In genomic region chr15:70234256-70234965, GRCh38 we compare ENCODE assay signal across 10 cellular contexts.
DNase-seq lines count a peak whose midpoint lies in the region; ATAC-seq, FAIRE-seq and TF ChIP-seq lines count a peak whose summit lies in the region.
"Had no signal": no experiment of that assay in that cellular context is flagged by ENCODE, and none has a peak within 500 bp of the region (broad histone marks: within the 10 kb centered on the region; RNA-seq: fewer than 3 reads in every experiment).

No MANE protein-coding gene starts in this region.

- CTCF ChIA-PET in activated CD4-positive, alpha-beta memory T cell treated with anti-CD3 and anti-CD28 coated beads for 36 hours (lab: Charles Lee) = no interaction called here
- CTCF ChIA-PET in activated CD4-positive, alpha-beta memory T cell treated with anti-CD3 and anti-CD28 coated beads, Interleukin-2, amount 10 ng/mL, durations not matched to agents 7 days and 5 days (lab: Charles Lee) = no interaction called here

- ATAC-seq in RWPE2 (ENCODE audit: low read depth) (no peak), GM18498 (IDR thresholded peaks at IDR 0.05; ENCODE audit: unreplicated experiment) (no peak)

- peaks cover 6% of the 10 kb centered on the region for H3K36me3 Mint-ChIP-seq in activated CD4-positive, alpha-beta memory T cell treated with anti-CD3 and anti-CD28 coated beads for 36 hours
- peaks cover 8% of the 10 kb centered on the region for H3K36me3 Mint-ChIP-seq in activated CD4-positive, alpha-beta memory T cell treated with anti-CD3 and anti-CD28 coated beads, Interleukin-2, amount 10 ng/mL, durations not matched to agents 7 days and 5 days (ENCODE audit: low read depth)
- H3K36me3 Mint-ChIP-seq in endodermal cell (ENCODE audit: low read depth) = peaks cover 3% of the 10 kb centered on the region

- H3K4me3 ChIP-seq in RWPE2 (ENCODE audit: severe bottlenecking) (no peak overlapping the region), endodermal cell (ENCODE audit: low read length) (no peak overlapping the region), skeletal muscle cell (ENCODE audit: low read depth, low read length) (no peak overlapping the region), kidney (ENCODE audit: low read length in 2 of 2) (no peak overlapping the region)
- H3K4me3 ChIP-seq: adrenal gland had no signal

- no peaks in the 10 kb centered on the region for H3K27me3 ChIP-seq in RWPE2 (ENCODE audit: insufficient read depth, poor library complexity, severe bottlenecking)
- H3K27me3 ChIP-seq in endodermal cell (ENCODE audit: control insufficient read depth, insufficient read depth, low read length, poor library complexity, severe bottlenecking) = peaks cover 18% of the 10 kb centered on the region
- H3K27me3 ChIP-seq: adrenal gland had no signal

- peaks cover 18% of the 10 kb centered on the region for H3K4me1 ChIP-seq in RWPE2 (ENCODE audit: insufficient read depth, poor library complexity, severe bottlenecking)
- H3K4me1 ChIP-seq in endodermal cell (ENCODE audit: control insufficient read depth, insufficient read depth, low read length) = no peaks in the 10 kb centered on the region
- no peaks in the 10 kb centered on the region for H3K4me1 ChIP-seq in kidney (ENCODE audit: control insufficient read depth in 1 of 2, insufficient read depth in 1 of 2, low read depth in 1 of 2, low read length in 2 of 2)
- H3K4me1 ChIP-seq: adrenal gland had no signal

- H3K27ac ChIP-seq in RWPE2 (ENCODE audit: poor library complexity, severe bottlenecking) = no peak overlapping the region
- no peak overlapping the region for H3K27ac ChIP-seq in endodermal cell (ENCODE audit: low read depth, low read length)
- no peak overlapping the region for H3K27ac ChIP-seq in kidney (ENCODE audit: low read depth in 2 of 2, low read length in 2 of 2)
- H3K27ac ChIP-seq: adrenal gland had no signal

- intact Hi-C loops in activated CD4-positive, alpha-beta memory T cell treated with anti-CD3 and anti-CD28 coated beads for 36 hours (cut with micrococcal nuclease) = no loop called here
- intact Hi-C loops in kidney (cut with DNase I) = no loop called here

- H3K36me3 ChIP-seq in RWPE2 (ENCODE audit: low read depth) (no peaks in the 10 kb centered on the region), endodermal cell (ENCODE audit: control insufficient read depth, insufficient read depth, low read length) (no peaks in the 10 kb centered on the region), kidney (ENCODE audit: control insufficient read depth in 1 of 2, insufficient read depth in 2 of 2, low read length in 2 of 2) (no peaks in the 10 kb centered on the region)
- H3K36me3 ChIP-seq: adrenal gland had no signal

- peaks cover 25% of the 10 kb centered on the region for H3K9me3 Mint-ChIP-seq in activated CD4-positive, alpha-beta memory T cell treated with anti-CD3 and anti-CD28 coated beads for 36 hours
- peaks cover 26% of the 10 kb centered on the region for H3K9me3 Mint-ChIP-seq in activated CD4-positive, alpha-beta memory T cell treated with anti-CD3 and anti-CD28 coated beads, Interleukin-2, amount 10 ng/mL, durations not matched to agents 7 days and 5 days
- H3K9me3 Mint-ChIP-seq in endodermal cell = peaks cover 29% of the 10 kb centered on the region

- no peak for TF ChIP-seq POLR2A in GM12892 (IDR thresholded peaks at IDR 0.05; ENCODE audit: low read depth, low read length)

- POLR2A ChIA-PET in activated CD4-positive, alpha-beta memory T cell treated with anti-CD3 and anti-CD28 coated beads for 36 hours (lab: Charles Lee) = interaction anchor here (0.6 kb wide), 1 partner anchor 60 kb away, joined by 3 read pairs; no protein-coding TSS in a partner anchor
- POLR2A ChIA-PET in activated CD4-positive, alpha-beta memory T cell treated with anti-CD3 and anti-CD28 coated beads, Interleukin-2, amount 10 ng/mL, durations not matched to agents 7 days and 5 days (lab: Charles Lee) = no interaction called here

- DNase-seq in activated CD4-positive, alpha-beta memory T cell treated with anti-CD3 and anti-CD28 coated beads for 36 hours = peak; percentile 24
- DNase-seq in activated CD4-positive, alpha-beta memory T cell treated with anti-CD3 and anti-CD28 coated beads, Interleukin-2, amount 10 ng/mL, durations not matched to agents 7 days and 5 days = no peak
- DNase-seq in RWPE2 (ENCODE audit: low spot score) (peak; percentile 14), endodermal cell (peak; percentile 34), skeletal muscle cell (ENCODE audit: low read depth) (peak; percentile 42), GM12892 (ENCODE audit: insufficient read length) (no peak), kidney (no peak)
- DNase-seq: DMS79 had no signal

- H3K27ac Mint-ChIP-seq in activated CD4-positive, alpha-beta memory T cell treated with anti-CD3 and anti-CD28 coated beads for 36 hours = no peak overlapping the region
- no peak overlapping the region for H3K27ac Mint-ChIP-seq in activated CD4-positive, alpha-beta memory T cell treated with anti-CD3 and anti-CD28 coated beads, Interleukin-2, amount 10 ng/mL, durations not matched to agents 7 days and 5 days
- H3K27ac Mint-ChIP-seq in endodermal cell = no peak overlapping the region

- H3K9me3 ChIP-seq in RWPE2 (ENCODE audit: severe bottlenecking) (peaks cover 6% of the 10 kb centered on the region), endodermal cell (ENCODE audit: control insufficient read depth, low read length) (peaks cover 28% of the 10 kb centered on the region), kidney (ENCODE audit: control insufficient read depth in 1 of 2, low read length in 2 of 2) (peaks cover 0 to 19% of the 10 kb centered on the region in 2 donors)

- TF ChIP-seq CTCF in RWPE2 (IDR thresholded peaks at IDR 0.05; ENCODE audit: poor library complexity, severe bottlenecking) = no peak
- TF ChIP-seq CTCF in endodermal cell (conservative IDR thresholded peaks at IDR 0.05) = no peak
- no peak for TF ChIP-seq CTCF in kidney (IDR thresholded peaks at IDR 0.05; ENCODE audit: borderline replicate concordance, extremely low read depth, insufficient read depth)

- H3K27me3 Mint-ChIP-seq in activated CD4-positive, alpha-beta memory T cell treated with anti-CD3 and anti-CD28 coated beads for 36 hours = peaks cover 2% of the 10 kb centered on the region
- H3K27me3 Mint-ChIP-seq in activated CD4-positive, alpha-beta memory T cell treated with anti-CD3 and anti-CD28 coated beads, Interleukin-2, amount 10 ng/mL, durations not matched to agents 7 days and 5 days = peaks cover 17% of the 10 kb centered on the region
- H3K27me3 Mint-ChIP-seq in endodermal cell (ENCODE audit: insufficient read depth) = peaks cover 23% of the 10 kb centered on the region

- H3K9ac ChIP-seq in endodermal cell (ENCODE audit: extremely low read depth, low read length, poor library complexity, severe bottlenecking) (no peak overlapping the region), kidney (ENCODE audit: low read length in 2 of 2) (no peak overlapping the region)

- H3K4me3 Mint-ChIP-seq in activated CD4-positive, alpha-beta memory T cell treated with anti-CD3 and anti-CD28 coated beads for 36 hours = no peak overlapping the region
- H3K4me3 Mint-ChIP-seq in activated CD4-positive, alpha-beta memory T cell treated with anti-CD3 and anti-CD28 coated beads, Interleukin-2, amount 10 ng/mL, durations not matched to agents 7 days and 5 days = no peak overlapping the region
- H3K4me3 Mint-ChIP-seq in endodermal cell = no peak overlapping the region

- H3K4me1 Mint-ChIP-seq in activated CD4-positive, alpha-beta memory T cell treated with anti-CD3 and anti-CD28 coated beads for 36 hours (ENCODE audit: low read depth) = peaks cover 13% of the 10 kb centered on the region
- H3K4me1 Mint-ChIP-seq in activated CD4-positive, alpha-beta memory T cell treated with anti-CD3 and anti-CD28 coated beads, Interleukin-2, amount 10 ng/mL, durations not matched to agents 7 days and 5 days = peaks cover 11% of the 10 kb centered on the region
- no peaks in the 10 kb centered on the region for H3K4me1 Mint-ChIP-seq in endodermal cell

- WGBS in endodermal cell (ENCODE audit: insufficient coverage in 1 of 2, insufficient read length in 1 of 2), 2 experiments = 89 to 92% methylated on average over 11 of the region's 11 CpGs

- FAIRE-seq in GM12892 (lab: Jason Lieb, UNC) = no peak
- FAIRE-seq in kidney (lab: Jason Lieb, UNC) = no peak

Comparison
In these comparisons a context has a peak if more than half of its experiments do, and no peak if none do; other contexts are left out.
1. DNase-seq: peak in activated CD4-positive, alpha-beta memory T cell treated with anti-CD3 and anti-CD28 coated beads for 36 hours (single experiment), RWPE2 (single experiment), endodermal cell (single experiment) and skeletal muscle cell (single experiment); none in activated CD4-positive, alpha-beta memory T cell treated with anti-CD3 and anti-CD28 coated beads, Interleukin-2, amount 10 ng/mL, durations not matched to agents 7 days and 5 days (single experiment), GM12892 (single experiment) and kidney (single experiment).